In the genomic region with DNA sequence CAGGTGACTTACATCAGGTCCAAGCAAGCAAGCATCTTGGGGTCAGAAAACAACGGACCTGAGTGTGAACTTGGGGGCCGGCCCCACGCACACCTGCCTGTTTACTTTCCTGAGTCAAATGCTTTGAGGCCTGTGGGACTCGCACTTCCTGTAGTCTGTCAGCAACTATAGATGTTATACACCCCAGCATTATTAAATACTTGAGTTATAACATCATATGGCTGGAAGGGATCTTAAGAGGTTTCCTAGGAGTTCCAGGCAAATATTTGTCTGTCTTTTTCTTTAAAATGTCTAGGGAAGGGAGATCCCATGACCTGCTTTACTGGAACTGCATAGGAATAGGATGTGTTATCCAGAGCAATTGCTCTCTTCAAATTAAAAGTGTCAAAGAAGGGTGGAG, we compare ENCODE assay signal across 22 cellular contexts.
A peak's percentile ranks its signal among the peaks of the same experiment; 100 is the strongest.
DNase-seq lines count a peak whose midpoint lies in the region; ATAC-seq and TF ChIP-seq lines count a peak whose summit lies in the region.
"Had no signal": no experiment of that assay in that cellular context is flagged by ENCODE, and none has a peak within 500 bp of the region (broad histone marks: within the 10 kb centered on the region; RNA-seq: fewer than 3 reads in every experiment).

No MANE protein-coding gene starts in this region.

- no peak for TF ChIP-seq CTCF in breast epithelium (IDR thresholded peaks at IDR 0.05)

- H3K4me3 ChIP-seq in breast epithelium = no peak overlapping the region
- H3K4me3 ChIP-seq: spleen, tibial artery had no signal

- no peaks in the 10 kb centered on the region for H3K36me3 Mint-ChIP-seq in T-helper 17 cell (ENCODE audit: low read depth)
- H3K36me3 Mint-ChIP-seq: activated naive CD4-positive, alpha-beta T cell treated with anti-CD3 and anti-CD28 coated beads, Interleukin-2, amount 10 ng/mL, durations not matched to agents 7 days and 5 days had no signal

- no peak overlapping the region for H3K4me3 Mint-ChIP-seq in T-helper 17 cell
- H3K4me3 Mint-ChIP-seq: activated CD4-positive, alpha-beta T cell treated with anti-CD3 and anti-CD28 coated beads for 36 hours; activated naive CD4-positive, alpha-beta T cell treated with anti-CD3 and anti-CD28 coated beads, Interleukin-2, amount 10 ng/mL, durations not matched to agents 7 days and 5 days; activated T-cell treated with anti-CD3 and anti-CD28 coated beads, Interleukin-2, amount 50 U/mL, for 72 hours had no signal

- H3K4me1 Mint-ChIP-seq in T-helper 17 cell = no peaks in the 10 kb centered on the region

- no peak for ATAC-seq in T-helper 17 cell
- ATAC-seq in GM21423 (IDR thresholded peaks at IDR 0.05; ENCODE audit: unreplicated experiment) = no peak
- ATAC-seq in HG03432 (IDR thresholded peaks at IDR 0.05; ENCODE audit: unreplicated experiment) = no peak
- ATAC-seq: activated CD4-positive, alpha-beta T cell treated with anti-CD3 and anti-CD28 coated beads for 36 hours; activated T-cell treated with anti-CD3 and anti-CD28 coated beads, Interleukin-2, amount 50 U/mL, for 72 hours; stimulated activated naive CD8-positive, alpha-beta T cell treated with anti-CD3 and anti-CD28 coated beads, Interleukin-15, Interleukin-2, amounts not matched to agents 100 U/mL and 50 U/mL, for 24 hours had no signal

- no peaks in the 10 kb centered on the region for H3K36me3 ChIP-seq in breast epithelium
- H3K36me3 ChIP-seq: spleen, tibial artery had no signal

- in situ Hi-C loops in T47D (cut with HindIII; ENCODE audit: low pct_unique_long_range_greater_than_20kb, low sequenced_read_pairs) = no loop called here

- intact Hi-C loops in breast epithelium (cut with DNase I; ENCODE audit: low total_unique reads) = no loop called here

- peak overlapping the region in 1 of 2 donors; percentile 38 for H3K27ac ChIP-seq in breast epithelium
- H3K27ac ChIP-seq: spleen, tibial artery had no signal

- peak overlapping the region; percentile 32 for H3K27ac Mint-ChIP-seq in T-helper 17 cell
- H3K27ac Mint-ChIP-seq: activated CD4-positive, alpha-beta T cell treated with anti-CD3 and anti-CD28 coated beads for 36 hours; activated naive CD4-positive, alpha-beta T cell treated with anti-CD3 and anti-CD28 coated beads, Interleukin-2, amount 10 ng/mL, durations not matched to agents 7 days and 5 days; activated T-cell treated with anti-CD3 and anti-CD28 coated beads, Interleukin-2, amount 50 U/mL, for 72 hours had no signal

- H3K9me3 ChIP-seq in breast epithelium (no peaks in the 10 kb centered on the region), T-helper 17 cell (ENCODE audit: control insufficient read depth, low read length, poor library complexity, severe bottlenecking) (no peaks in the 10 kb centered on the region)
- H3K9me3 ChIP-seq: Caco-2, tibial artery had no signal

- no peaks in the 10 kb centered on the region for H3K4me1 ChIP-seq in breast epithelium
- H3K4me1 ChIP-seq: Caco-2, spleen, tibial artery had no signal

- no peaks in the 10 kb centered on the region for H3K27me3 ChIP-seq in breast epithelium
- H3K27me3 ChIP-seq: spleen had no signal

- no peak for TF ChIP-seq POLR2A in breast epithelium (IDR thresholded peaks at IDR 0.05)

- H3K27me3 Mint-ChIP-seq in T-helper 17 cell = no peaks in the 10 kb centered on the region
- H3K27me3 Mint-ChIP-seq: activated naive CD4-positive, alpha-beta T cell treated with anti-CD3 and anti-CD28 coated beads, Interleukin-2, amount 10 ng/mL, durations not matched to agents 7 days and 5 days had no signal

- DNase-seq in T47D (ENCODE audit: low read depth in 1 of 2, low spot score in 1 of 2) = peak; percentile 7 to 72
- DNase-seq in breast epithelium (ENCODE audit: low spot score in 2 of 2) = no peak
- no peak for DNase-seq in T-helper 17 cell
- DNase-seq in left kidney (ENCODE audit: low read depth, low spot score) = peak; percentile 34
- DNase-seq in germinal center (ENCODE audit: low spot score) = no peak
- DNase-seq in amygdala (lab: John Stamatoyannopoulos, UW) = no peak
- DNase-seq: activated CD4-positive, alpha-beta T cell treated with anti-CD3 and anti-CD28 coated beads for 36 hours; activated naive CD4-positive, alpha-beta T cell treated with anti-CD3 and anti-CD28 coated beads, Interleukin-2, amount 10 ng/mL, durations not matched to agents 7 days and 5 days; activated T-cell treated with anti-CD3 and anti-CD28 coated beads, Interleukin-2, amount 50 U/mL, for 72 hours; Caco-2; cerebellar nuclear complex; effector CD4-positive, alpha-beta T cell; kidney; NCI-H748 treated with DMSO at 0.1 percent for 48 hours; retina; Right ventricle myocardium superior; spleen; stimulated activated CD4-positive, alpha-beta T cell treated with anti-CD3 and anti-CD28 coated beads, Interleukin-4, amount 100 ng/mL, for 1 hour; stimulated activated naive CD8-positive, alpha-beta T cell treated with anti-CD3 and anti-CD28 coated beads, Interleukin-15, Interleukin-2, amounts not matched to agents 100 U/mL and 50 U/mL, for 24 hours; tibial artery had no signal

Comparison
In these comparisons a context has a peak if more than half of its experiments do, and no peak if none do; other contexts are left out.
1. DNase-seq: peak in T47D (2 of 2) and left kidney (single experiment); none in breast epithelium (0 of 2), T-helper 17 cell (0 of 3), germinal center (single experiment) and amygdala (0 of 56).